ENCODE assay signal across 8 cellular contexts in genomic region chr5:175657593-175658271, GRCh38. TPM values are rescaled to one million over a fixed set of nuclear protein-coding genes. Genes with fewer than 3 reads are reported as not detected.
DNase-seq lines count a peak whose midpoint lies in the region; ATAC-seq and TF ChIP-seq lines count a peak whose summit lies in the region.

TSS of gene HRH2 (plus strand) at chr5:175658071. CDS start at chr5:175683234, 25,163 bp downstream.

- H3K4me1 ChIP-seq in gastrocnemius medialis (no peaks in the 10 kb centered on the region), PC-9 (replicated peaks; ENCODE audit: insufficient read depth) (no peaks in the 10 kb centered on the region)

- H3K27ac ChIP-seq in gastrocnemius medialis (no peak within 1 kb of the TSS), PC-9 (no peak within 1 kb of the TSS)

- CTCF ChIA-PET in activated naive CD4-positive, alpha-beta T cell treated with anti-CD3 and anti-CD28 coated beads, Interleukin-2, amount 10 ng/mL, durations not matched to agents 7 days and 5 days (lab: Charles Lee) = interaction anchor here (0.6 to 2.2 kb wide), 6 partner anchors 39 to 137 kb away, joined by 3 to 14 read pairs (median 4); no protein-coding TSS in a partner anchor
- CTCF ChIA-PET in PC-9 (lab: Charles Lee) = no interaction called here

- intact Hi-C loops in gastrocnemius medialis (cut with DNase I; ENCODE audit: low total_unique reads) = no loop called here
- intact Hi-C loops in PC-9 (cut with micrococcal nuclease; ENCODE audit: unreplicated experiment) = no loop called here

- peaks cover 38% of the 10 kb centered on the region for H3K36me3 Mint-ChIP-seq in activated naive CD4-positive, alpha-beta T cell treated with anti-CD3 and anti-CD28 coated beads, Interleukin-2, amount 10 ng/mL, durations not matched to agents 7 days and 5 days

- no peaks in the 10 kb centered on the region for H3K9me2 ChIP-seq in PC-9 (ENCODE audit: insufficient read depth)

- H3K79me2 ChIP-seq in PC-9 (ENCODE audit: low read depth) = no peaks in the 10 kb centered on the region

- in situ Hi-C loops in gastrocnemius medialis (cut with MboI; ENCODE audit: low sequenced_read_pairs in 4 of 4) = no loop called here

- H3K4me1 Mint-ChIP-seq in activated naive CD4-positive, alpha-beta T cell treated with anti-CD3 and anti-CD28 coated beads, Interleukin-2, amount 10 ng/mL, durations not matched to agents 7 days and 5 days = peaks cover 91% of the 10 kb centered on the region

- H3K4me2 ChIP-seq in PC-9 = no peak within 1 kb of the TSS

- H3K36me3 ChIP-seq in gastrocnemius medialis (no peaks in the 10 kb centered on the region), PC-9 (ENCODE audit: low read depth) (no peaks in the 10 kb centered on the region)

- H3K9me3 Mint-ChIP-seq in activated naive CD4-positive, alpha-beta T cell treated with anti-CD3 and anti-CD28 coated beads, Interleukin-2, amount 10 ng/mL, durations not matched to agents 7 days and 5 days = peaks cover 4% of the 10 kb centered on the region

- no peak for TF ChIP-seq POLR2A in gastrocnemius medialis (IDR thresholded peaks at IDR 0.05)

- no peak for TF ChIP-seq CTCF in gastrocnemius medialis (IDR thresholded peaks at IDR 0.05 in 4 of 5, conservative IDR thresholded peaks at IDR 0.05 in 1 of 5)
- no peak for TF ChIP-seq CTCF in omental fat pad (IDR thresholded peaks at IDR 0.05)
- no peak for TF ChIP-seq CTCF in PC-9 (conservative IDR thresholded peaks at IDR 0.05)

- DNase-seq in DMS53 (lab: John Stamatoyannopoulos, UW) (peak; percentile 84), NOMO-1 treated with dmso at 0.1 percent for 144 hours (lab: John Stamatoyannopoulos, UW; ENCODE audit: unreplicated experiment) (peak; percentile 93), gastrocnemius medialis (no peak), omental fat pad (ENCODE audit: low spot score) (no peak), PC-9 (no peak)
- DNase-seq in activated naive CD4-positive, alpha-beta T cell treated with anti-CD3 and anti-CD28 coated beads, Interleukin-2, amount 10 ng/mL, durations not matched to agents 7 days and 5 days = peak; percentile 78

- ATAC-seq in gastrocnemius medialis = no peak
- ATAC-seq in omental fat pad (ENCODE audit: low FRiP score) = no peak
- no peak for ATAC-seq in GM21825 (IDR thresholded peaks at IDR 0.05; ENCODE audit: unreplicated experiment)

- H3K27ac Mint-ChIP-seq in activated naive CD4-positive, alpha-beta T cell treated with anti-CD3 and anti-CD28 coated beads, Interleukin-2, amount 10 ng/mL, durations not matched to agents 7 days and 5 days = peak within 1 kb of the TSS; percentile 82

- H4K20me1 ChIP-seq in PC-9 (ENCODE audit: insufficient read depth) = no peaks in the 10 kb centered on the region

- no peak within 1 kb of the TSS for H2AFZ ChIP-seq in PC-9

- no TSS peak for BruUV-seq in PC-9 (replicated peaks; lab: Mats Ljungman, UMichigan)

- no peaks in the 10 kb centered on the region for H3K27me3 Mint-ChIP-seq in activated naive CD4-positive, alpha-beta T cell treated with anti-CD3 and anti-CD28 coated beads, Interleukin-2, amount 10 ng/mL, durations not matched to agents 7 days and 5 days

- H3K9me3 ChIP-seq in gastrocnemius medialis (no peaks in the 10 kb centered on the region), PC-9 (ENCODE audit: insufficient read depth, low read depth) (no peaks in the 10 kb centered on the region)

- H3K27me3 ChIP-seq in gastrocnemius medialis (peaks cover 17 to 20% (median 19%) of the 10 kb centered on the region in 3 donors), PC-9 (ENCODE audit: insufficient read depth, low read depth) (peaks cover 87% of the 10 kb centered on the region)

- H3K4me3 ChIP-seq in iPS-11a (ENCODE audit: low read depth, low read length) (peak within 1 kb of the TSS; percentile 80), gastrocnemius medialis (peak within 1 kb of the TSS; percentile 24 to 48 (median 38)), PC-9 (no peak within 1 kb of the TSS)

- H3K4me3 Mint-ChIP-seq in activated naive CD4-positive, alpha-beta T cell treated with anti-CD3 and anti-CD28 coated beads, Interleukin-2, amount 10 ng/mL, durations not matched to agents 7 days and 5 days = peak within 1 kb of the TSS; percentile 94

- no peaks in the 10 kb centered on the region for H3F3A ChIP-seq in PC-9 (ENCODE audit: insufficient read depth, low read depth)

- POLR2A ChIA-PET in PC-9 (lab: Charles Lee; ENCODE audit: unreplicated experiment) = no interaction called here

RNA-seq across cellular contexts. Expression of gene HRH2, which starts in this region (rescaled TPM):
- total RNA-seq in gastrocnemius medialis = 1 to 10 TPM in 2 of 4 donors, under 1 TPM in 2; 0.44 to 1.6 (median 0.76) TPM
- total RNA-seq in omental fat pad = 10 to 100 TPM in 2 of 4 donors, 1 to 10 TPM in 2; 2.9 to 22.6 (median 10.4) TPM
- total RNA-seq in PC-9 (2021) = not detected in 2 replicates

Comparison
In these comparisons a context has a peak if more than half of its experiments do, and no peak if none do; other contexts are left out.
1. DNase-seq: peak in DMS53 (single experiment), NOMO-1 treated with dmso at 0.1 percent for 144 hours (single experiment) and activated naive CD4-positive, alpha-beta T cell treated with anti-CD3 and anti-CD28 coated beads, Interleukin-2, amount 10 ng/mL, durations not matched to agents 7 days and 5 days (single experiment); none in gastrocnemius medialis (0 of 2), omental fat pad (single experiment) and PC-9 (0 of 2).